ENCODE assay signal across 8 cellular contexts in the genomic region with DNA sequence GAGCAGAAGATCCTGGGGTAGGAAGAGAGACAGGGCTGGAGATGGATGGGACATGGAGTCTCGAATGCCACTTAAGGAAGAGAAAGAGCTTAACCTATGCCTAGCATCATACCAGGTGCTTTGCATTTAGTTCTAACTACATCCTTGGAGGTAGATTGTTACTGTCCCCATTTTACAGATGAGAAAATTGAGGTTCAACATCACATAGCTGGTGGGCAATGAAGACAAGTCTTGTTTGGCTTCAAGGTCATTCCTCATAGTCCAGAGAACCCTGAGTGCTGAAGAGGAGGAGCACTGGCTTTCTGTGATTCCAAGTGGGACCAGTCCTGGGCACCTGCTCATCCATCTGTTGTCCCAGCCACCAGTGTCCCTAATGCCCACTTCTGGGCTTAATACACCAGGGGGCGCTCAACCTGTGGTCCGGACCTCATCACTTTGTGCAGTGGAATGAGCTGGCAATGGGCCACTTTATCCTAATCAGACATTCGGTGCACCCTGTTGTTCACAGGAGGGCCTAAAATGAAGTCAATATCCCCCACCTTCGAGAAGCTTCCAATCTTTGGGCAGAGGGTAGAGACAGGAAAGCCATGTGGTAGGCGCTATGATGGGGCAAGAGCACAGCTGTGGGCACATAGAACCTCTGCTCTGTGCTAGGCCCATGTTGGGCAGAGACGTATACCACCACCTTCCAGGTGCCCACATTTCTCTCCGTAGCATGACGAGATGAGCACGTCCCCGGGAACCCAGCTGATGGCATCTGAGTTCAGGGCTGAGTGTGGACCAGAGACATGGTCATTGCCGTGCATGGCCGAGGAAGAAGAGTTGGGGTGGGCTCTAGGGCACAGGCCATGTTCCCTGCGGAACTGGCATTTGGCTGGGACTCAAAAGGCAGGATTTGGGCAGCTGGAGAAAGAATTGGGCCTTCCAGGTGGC. TPM values are rescaled to one million over a fixed set of nuclear protein-coding genes. Genes with fewer than 3 reads are reported as not detected.
DNase-seq lines count a peak whose midpoint lies in the region; TF ChIP-seq lines count a peak whose summit lies in the region.

No MANE protein-coding gene starts in this region.

- no peaks in the 10 kb centered on the region for H3K27me3 ChIP-seq in Loucy (ENCODE audit: insufficient read depth, low read length, poor library complexity, severe bottlenecking)

- no peak overlapping the region for H2AFZ ChIP-seq in Loucy (ENCODE audit: low read length)

- no peaks in the 10 kb centered on the region for H3K36me3 ChIP-seq in Loucy (ENCODE audit: insufficient read depth, low read length)

- 78 to 81% methylated on average over 14 of the region's 14 CpGs for WGBS in lower leg skin, 2 donors

- H3K9ac ChIP-seq in Loucy (ENCODE audit: low read depth, low read length, poor library complexity, severe bottlenecking), result no peak overlapping the region

- H3K4me1 ChIP-seq in Loucy (ENCODE audit: insufficient read depth, low read length, poor library complexity, severe bottlenecking), result peaks cover 53% of the 10 kb centered on the region

- no peak overlapping the region for H3K4me2 ChIP-seq in Loucy (ENCODE audit: low read depth, low read length, poor library complexity, severe bottlenecking)

- no peaks in the 10 kb centered on the region for H3K9me2 ChIP-seq in Loucy (replicated peaks; ENCODE audit: low read depth, low read length)

- DNase-seq in ELR (ENCODE audit: low read depth) (peak; percentile 70), epithelial cell of esophagus (ENCODE audit: low read depth) (peak; percentile 55), retinal pigment epithelial cell (ENCODE audit: low read depth) (no peak), kidney glomerular epithelial cell (lab: John Stamatoyannopoulos, UW) (no peak), NCI-H1092 treated with DMSO at 0.1 percent for 48 hours (lab: John Stamatoyannopoulos, UW) (no peak), lower leg skin (ENCODE audit: low spot score in 2 of 2) (no peak)
- peak; percentile 36 to 37 for DNase-seq in activated CD4-positive, alpha-beta T cell treated with anti-CD3 and anti-CD28 coated beads, Interleukin-2, amount 50 U/mL, for 4 hours

- no peaks in the 10 kb centered on the region for H4K20me1 ChIP-seq in Loucy (ENCODE audit: insufficient read depth, low read length, poor library complexity, severe bottlenecking)

- 0 out of 2 replicates have a peak, but pooled peaks cover 8% of the 10 kb centered on the region for H3F3A ChIP-seq in Loucy (ENCODE audit: low read depth)

- no peak overlapping the region for H3K4me3 ChIP-seq in Loucy (ENCODE audit: low read length, poor library complexity, severe bottlenecking)
- no peak overlapping the region for H3K4me3 ChIP-seq in epithelial cell of esophagus (ENCODE audit: low read length)
- H3K4me3 ChIP-seq in retinal pigment epithelial cell (ENCODE audit: low read length), result no peak overlapping the region
- no peak overlapping the region for H3K4me3 ChIP-seq in lower leg skin (ENCODE audit: low read depth, poor library complexity, severe bottlenecking)

- TF ChIP-seq CTCF in Loucy (conservative IDR thresholded peaks at IDR 0.05; ENCODE audit: low read length) (peak; percentile 69), epithelial cell of esophagus (IDR thresholded peaks at IDR 0.05; ENCODE audit: insufficient read depth, low read depth, low read length, missing control alignments) (peak; percentile 52), retinal pigment epithelial cell (conservative IDR thresholded peaks at IDR 0.05; ENCODE audit: low read depth, low read length) (peak; percentile 56), lower leg skin (IDR thresholded peaks at IDR 0.05) (no peak)

- H3K79me2 ChIP-seq in Loucy (ENCODE audit: insufficient read depth, low read length), result peaks cover 11% of the 10 kb centered on the region; the same call in 1 of the 2 replicates

- intact Hi-C loops in lower leg skin (cut with DNase I; ENCODE audit: low total_unique reads), result no loop called here

- TF ChIP-seq POLR2A in lower leg skin (IDR thresholded peaks at IDR 0.05), result no peak

- no peaks in the 10 kb centered on the region for H3K9me3 ChIP-seq in Loucy (ENCODE audit: insufficient read depth, low read depth, low read length)

RNA-seq across cellular contexts. Expression of gene RPS6KA1, which starts 9.2 kb away (rescaled TPM):
- total RNA-seq in lower leg skin, result 10 to 100 TPM; 34.1 to 72.6 (median 38.2) TPM

Comparison
In these comparisons a context has a peak if more than half of its experiments do, and no peak if none do; other contexts are left out.
1. DNase-seq: peak in ELR (single experiment), activated CD4-positive, alpha-beta T cell treated with anti-CD3 and anti-CD28 coated beads, Interleukin-2, amount 50 U/mL, for 4 hours (2 of 2) and epithelial cell of esophagus (single experiment); none in retinal pigment epithelial cell (single experiment), kidney glomerular epithelial cell (single experiment), NCI-H1092 treated with DMSO at 0.1 percent for 48 hours (single experiment) and lower leg skin (0 of 2).
2. CTCF ChIP-seq: peak in Loucy (single experiment), epithelial cell of esophagus (single experiment) and retinal pigment epithelial cell (single experiment); none in lower leg skin (0 of 3).